ENCODE assay signal across 24 cellular contexts in genomic region chr9:30411571-30411970, GRCh38.
"Had no signal": no experiment of that assay in that cellular context is flagged by ENCODE, and none has a peak within 500 bp of the region (broad histone marks: within the 10 kb centered on the region; RNA-seq: fewer than 3 reads in every experiment).

No MANE protein-coding gene starts in this region.

- H3K27me3 ChIP-seq: esophagus squamous epithelium, gastroesophageal sphincter, right lobe of liver, transverse colon had no signal

- H3K36me3 Mint-ChIP-seq: naive B cell; stimulated activated memory B cell treated with anti-CD40 and anti-IgM and Interleukin-4, amounts not matched to agents 10 μg/mL and 1 μg/mL and 100 μg/mL, for 72 hours had no signal

- H3K36me3 ChIP-seq: esophagus squamous epithelium, gastroesophageal sphincter, prostate gland, right lobe of liver, thoracic aorta, transverse colon had no signal

- H3K9me3 ChIP-seq: prostate gland, right lobe of liver had no signal

- DNase-seq: effector memory CD8-positive, alpha-beta T cell; esophagus squamous epithelium; foreskin fibroblast; glutamatergic neuron; immature natural killer cell; left colon; left ventricle myocardium superior; mesendoderm; naive B cell; nephron progenitor cell; right lobe of liver; stimulated activated CD4-positive, alpha-beta T cell treated with anti-CD3 and anti-CD28 coated beads, Interleukin-15, amount 100 ng/mL, for 24 hours; stimulated activated CD4-positive, alpha-beta T cell treated with anti-CD3 and anti-CD28 coated beads, Interleukin-1b, Interleukin-23, amount 100 ng/mL, for 48 hours; stimulated activated CD4-positive, alpha-beta T cell treated with anti-CD3 and anti-CD28 coated beads, Interleukin-4, amount 100 ng/mL, for 24 hours; stimulated activated naive CD8-positive, alpha-beta T cell treated with anti-CD3 and anti-CD28 coated beads, Interleukin-15, amount 100 ng/mL, for 72 hours; transverse colon had no signal

- H3K4me1 ChIP-seq: esophagus squamous epithelium, gastroesophageal sphincter, parathyroid adenoma, prostate gland, right lobe of liver, transverse colon had no signal

- H3K4me3 Mint-ChIP-seq: dendritic cell treated with granulocyte-macrophage colony-stimulating factor and Interleukin-4, amounts not matched to agents 40 ng/mL and 50 ng/mL, for 4 days; effector memory CD8-positive, alpha-beta T cell; immature natural killer cell; naive B cell; nephron progenitor cell; stimulated activated memory B cell treated with anti-CD40 and anti-IgM and Interleukin-4, amounts not matched to agents 10 μg/mL and 1 μg/mL and 100 μg/mL, for 72 hours; stimulated activated naive CD8-positive, alpha-beta T cell treated with anti-CD3 and anti-CD28 coated beads, Interleukin-15, amount 100 ng/mL, for 72 hours had no signal

- H3K4me3 ChIP-seq: esophagus squamous epithelium, gastroesophageal sphincter, lung, prostate gland, right lobe of liver, thoracic aorta, transverse colon had no signal

- H3K27ac Mint-ChIP-seq: dendritic cell treated with granulocyte-macrophage colony-stimulating factor and Interleukin-4, amounts not matched to agents 40 ng/mL and 50 ng/mL, for 4 days; effector memory CD8-positive, alpha-beta T cell; immature natural killer cell; naive B cell; nephron progenitor cell; stimulated activated memory B cell treated with anti-CD40 and anti-IgM and Interleukin-4, amounts not matched to agents 10 μg/mL and 1 μg/mL and 100 μg/mL, for 72 hours; stimulated activated naive CD8-positive, alpha-beta T cell treated with anti-CD3 and anti-CD28 coated beads, Interleukin-15, amount 100 ng/mL, for 72 hours had no signal

- H3K4me1 Mint-ChIP-seq: immature natural killer cell; naive B cell; nephron progenitor cell; stimulated activated memory B cell treated with anti-CD40 and anti-IgM and Interleukin-4, amounts not matched to agents 10 μg/mL and 1 μg/mL and 100 μg/mL, for 72 hours; stimulated activated naive CD8-positive, alpha-beta T cell treated with anti-CD3 and anti-CD28 coated beads, Interleukin-15, amount 100 ng/mL, for 72 hours had no signal

- H3K27ac ChIP-seq: epithelial cell of prostate, esophagus squamous epithelium, gastroesophageal sphincter, parathyroid adenoma, prostate gland, right lobe of liver, thoracic aorta, transverse colon had no signal

- ATAC-seq: effector memory CD8-positive, alpha-beta T cell; gastroesophageal sphincter; left colon; left ventricle myocardium superior; right lobe of liver; stimulated activated memory B cell treated with anti-CD40 and anti-IgM and Interleukin-4, amounts not matched to agents 10 μg/mL and 1 μg/mL and 100 μg/mL, for 72 hours; stimulated activated naive CD8-positive, alpha-beta T cell treated with anti-CD3 and anti-CD28 coated beads, Interleukin-15, amount 100 ng/mL, for 72 hours had no signal

- H3K27me3 Mint-ChIP-seq: dendritic cell treated with granulocyte-macrophage colony-stimulating factor and Interleukin-4, amounts not matched to agents 40 ng/mL and 50 ng/mL, for 4 days; effector memory CD8-positive, alpha-beta T cell; naive B cell; stimulated activated memory B cell treated with anti-CD40 and anti-IgM and Interleukin-4, amounts not matched to agents 10 μg/mL and 1 μg/mL and 100 μg/mL, for 72 hours; stimulated activated naive CD8-positive, alpha-beta T cell treated with anti-CD3 and anti-CD28 coated beads, Interleukin-15, amount 100 ng/mL, for 72 hours had no signal
